ENCODE assay signal across 9 cellular contexts in the genomic region with DNA sequence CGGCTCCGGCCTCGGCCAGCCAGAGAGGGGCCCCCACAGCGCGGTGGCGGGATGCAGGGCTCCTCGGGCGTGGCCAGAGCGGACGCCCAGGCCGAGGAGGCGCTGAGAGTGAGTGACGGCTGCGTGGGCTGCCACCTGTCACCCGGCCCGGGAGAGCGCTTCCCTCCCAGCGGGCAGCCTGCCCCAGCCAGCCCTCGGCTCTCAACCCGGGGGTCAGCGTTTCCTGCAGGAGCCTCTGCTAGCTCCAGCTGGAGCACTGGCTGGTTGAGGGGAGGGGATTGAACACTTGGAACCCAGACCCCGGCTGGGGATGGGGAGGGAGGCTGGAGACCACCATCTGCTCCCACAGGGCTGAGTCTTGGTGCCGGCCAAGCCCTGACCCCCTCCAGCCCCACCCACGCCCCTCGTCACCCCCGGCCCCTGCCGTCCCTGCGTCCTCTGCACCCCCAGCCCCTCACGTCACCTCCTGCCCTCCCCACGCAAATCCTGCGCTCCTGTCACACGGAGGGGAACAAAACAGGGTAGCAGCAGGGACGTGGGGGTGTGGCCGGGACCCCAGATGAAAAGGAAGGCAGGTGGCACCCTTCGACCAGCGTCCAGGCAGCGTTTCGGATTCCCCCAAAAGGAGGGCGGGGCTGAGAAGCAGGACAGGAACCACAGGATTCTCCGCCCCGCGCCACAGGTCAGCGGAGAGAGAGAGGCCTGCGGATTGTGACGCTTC.
DNase-seq lines count a peak whose midpoint lies in the region; ATAC-seq and TF ChIP-seq lines count a peak whose summit lies in the region.
"Had no signal": no experiment of that assay in that cellular context is flagged by ENCODE, and none has a peak within 500 bp of the region (broad histone marks: within the 10 kb centered on the region; RNA-seq: fewer than 3 reads in every experiment).

No MANE protein-coding gene starts in this region.

- H3K4me1 Mint-ChIP-seq in CD8-positive, alpha-beta T cell (ENCODE audit: low read depth): peaks cover 36% of the 10 kb centered on the region
- H3K4me1 Mint-ChIP-seq in endodermal cell (peaks cover 7% of the 10 kb centered on the region), progenitor cell of endocrine pancreas (ENCODE audit: low read depth) (peaks cover 6% of the 10 kb centered on the region)

- intact Hi-C loops in CD8-positive, alpha-beta T cell (cut with DNase I, micrococcal nuclease): loop anchor here in 1 of 2 experiments (2.0 kb wide), 1 partner anchor 14 kb away; no protein-coding TSS in a partner anchor

- no peak for TF ChIP-seq CTCF in CD8-positive, alpha-beta T cell (IDR thresholded peaks at IDR 0.05)
- no peak for TF ChIP-seq CTCF in RWPE2 (IDR thresholded peaks at IDR 0.05; ENCODE audit: poor library complexity, severe bottlenecking)
- TF ChIP-seq CTCF in endodermal cell (conservative IDR thresholded peaks at IDR 0.05): no peak
- TF ChIP-seq CTCF in progenitor cell of endocrine pancreas (IDR thresholded peaks at IDR 0.05; ENCODE audit: unreplicated experiment): no peak

- ATAC-seq in CD8-positive, alpha-beta T cell: peak; percentile 41
- ATAC-seq in RWPE2 (ENCODE audit: low read depth): no peak
- ATAC-seq in HG03342 (IDR thresholded peaks at IDR 0.05; ENCODE audit: unreplicated experiment): no peak

- POLR2A ChIA-PET in CD8-positive, alpha-beta T cell (lab: Charles Lee): no interaction called here

- H3K27ac Mint-ChIP-seq in CD8-positive, alpha-beta T cell: peak overlapping the region; percentile 4
- no peak overlapping the region for H3K27ac Mint-ChIP-seq in endodermal cell
- H3K27ac Mint-ChIP-seq in progenitor cell of endocrine pancreas: no peak overlapping the region

- H3K9me3 Mint-ChIP-seq in CD8-positive, alpha-beta T cell: no peaks in the 10 kb centered on the region
- H3K9me3 Mint-ChIP-seq in endodermal cell: peaks cover 8% of the 10 kb centered on the region
- H3K9me3 Mint-ChIP-seq in progenitor cell of endocrine pancreas (ENCODE audit: low read depth): no peaks in the 10 kb centered on the region

- 1 to 3% methylated on average over 24 to 42 of the region's 45 CpGs for WGBS in endodermal cell (ENCODE audit: insufficient coverage in 1 of 2, insufficient read length in 1 of 2), 2 experiments

- H3K27me3 Mint-ChIP-seq in CD8-positive, alpha-beta T cell (ENCODE audit: low read depth): peaks cover 25% of the 10 kb centered on the region
- peaks cover 54% of the 10 kb centered on the region for H3K27me3 Mint-ChIP-seq in endodermal cell (ENCODE audit: insufficient read depth)
- H3K27me3 Mint-ChIP-seq in progenitor cell of endocrine pancreas: peaks cover 63% of the 10 kb centered on the region

- H3K27ac ChIP-seq in CD8-positive, alpha-beta T cell (ENCODE audit: low read depth, low read length): no peak overlapping the region
- H3K27ac ChIP-seq in RWPE2 (ENCODE audit: poor library complexity, severe bottlenecking): no peak overlapping the region
- H3K27ac ChIP-seq in endodermal cell (ENCODE audit: low read depth, low read length): no peak overlapping the region
- H3K27ac ChIP-seq: PC-9 had no signal

- H3K4me3 ChIP-seq in CD8-positive, alpha-beta T cell (ENCODE audit: low read depth, low read length): peak overlapping the region; percentile 48
- no peak overlapping the region for H3K4me3 ChIP-seq in RWPE2 (ENCODE audit: severe bottlenecking)
- peak overlapping the region; percentile 49 for H3K4me3 ChIP-seq in endodermal cell (ENCODE audit: low read length)
- H3K4me3 ChIP-seq: PC-9 had no signal

- H3K9me3 ChIP-seq in CD8-positive, alpha-beta T cell (ENCODE audit: low read length): no peaks in the 10 kb centered on the region
- H3K9me3 ChIP-seq in RWPE2 (ENCODE audit: severe bottlenecking) (no peaks in the 10 kb centered on the region), endodermal cell (ENCODE audit: control insufficient read depth, low read length) (peaks cover 9% of the 10 kb centered on the region)

- H3K36me3 ChIP-seq in CD8-positive, alpha-beta T cell (ENCODE audit: insufficient read depth, low read length): no peaks in the 10 kb centered on the region
- H3K36me3 ChIP-seq in RWPE2 (ENCODE audit: low read depth) (no peaks in the 10 kb centered on the region), endodermal cell (ENCODE audit: control insufficient read depth, insufficient read depth, low read length) (no peaks in the 10 kb centered on the region)

- H3K9ac ChIP-seq in endodermal cell (ENCODE audit: extremely low read depth, low read length, poor library complexity, severe bottlenecking): no peak overlapping the region

- peaks cover 18% of the 10 kb centered on the region for H3K4me1 ChIP-seq in CD8-positive, alpha-beta T cell (ENCODE audit: insufficient read depth, low read length)
- H3K4me1 ChIP-seq in RWPE2 (ENCODE audit: insufficient read depth, poor library complexity, severe bottlenecking): no peaks in the 10 kb centered on the region
- H3K4me1 ChIP-seq in endodermal cell (ENCODE audit: control insufficient read depth, insufficient read depth, low read length): peaks cover 3% of the 10 kb centered on the region

- peaks cover 9% of the 10 kb centered on the region for H3K27me3 ChIP-seq in CD8-positive, alpha-beta T cell (ENCODE audit: insufficient read depth, low read length)
- peaks cover 30% of the 10 kb centered on the region for H3K27me3 ChIP-seq in RWPE2 (ENCODE audit: insufficient read depth, poor library complexity, severe bottlenecking)
- peaks cover 65% of the 10 kb centered on the region for H3K27me3 ChIP-seq in endodermal cell (ENCODE audit: control insufficient read depth, insufficient read depth, low read length, poor library complexity, severe bottlenecking)

- peak in 2 of 7 experiments; percentile 19 to 61 for DNase-seq in CD8-positive, alpha-beta T cell
- peak; percentile 44 for DNase-seq in RWPE2 (ENCODE audit: low spot score)
- DNase-seq in endodermal cell: peak; percentile 79
- DNase-seq in progenitor cell of endocrine pancreas (ENCODE audit: low spot score, unreplicated experiment): no peak
- DNase-seq in NCI-H510A (lab: John Stamatoyannopoulos, UW): no peak
- DNase-seq in C1 segment of cervical spinal cord (lab: John Stamatoyannopoulos, UW): no peak
- DNase-seq in DMS79 treated with DMSO at 0.1 percent for 48 hours (lab: John Stamatoyannopoulos, UW): no peak
- DNase-seq: PC-9 had no signal

- H3K4me3 Mint-ChIP-seq in CD8-positive, alpha-beta T cell: peak overlapping the region; percentile 78
- peak overlapping the region; percentile 46 for H3K4me3 Mint-ChIP-seq in endodermal cell
- H3K4me3 Mint-ChIP-seq in progenitor cell of endocrine pancreas (ENCODE audit: low read depth): peak overlapping the region; percentile 19

- CTCF ChIA-PET in CD8-positive, alpha-beta T cell (lab: Charles Lee): no interaction called here

- no peaks in the 10 kb centered on the region for H3K36me3 Mint-ChIP-seq in CD8-positive, alpha-beta T cell
- H3K36me3 Mint-ChIP-seq in endodermal cell (ENCODE audit: low read depth) (no peaks in the 10 kb centered on the region), progenitor cell of endocrine pancreas (ENCODE audit: insufficient read depth) (no peaks in the 10 kb centered on the region)

Comparison
In these comparisons a context has a peak if more than half of its experiments do, and no peak if none do; other contexts are left out.
1. DNase-seq: peak in RWPE2 (single experiment) and endodermal cell (single experiment); none in progenitor cell of endocrine pancreas (single experiment), NCI-H510A (single experiment), C1 segment of cervical spinal cord (0 of 14) and DMS79 treated with DMSO at 0.1 percent for 48 hours (single experiment).
2. H3K4me3 Mint-ChIP-seq: peak in every context shown above with its lines; median percentile 78 in CD8-positive, alpha-beta T cell; 46 in endodermal cell; 19 in progenitor cell of endocrine pancreas.